ENCODE assay signal across 20 cellular contexts in the genomic region with DNA sequence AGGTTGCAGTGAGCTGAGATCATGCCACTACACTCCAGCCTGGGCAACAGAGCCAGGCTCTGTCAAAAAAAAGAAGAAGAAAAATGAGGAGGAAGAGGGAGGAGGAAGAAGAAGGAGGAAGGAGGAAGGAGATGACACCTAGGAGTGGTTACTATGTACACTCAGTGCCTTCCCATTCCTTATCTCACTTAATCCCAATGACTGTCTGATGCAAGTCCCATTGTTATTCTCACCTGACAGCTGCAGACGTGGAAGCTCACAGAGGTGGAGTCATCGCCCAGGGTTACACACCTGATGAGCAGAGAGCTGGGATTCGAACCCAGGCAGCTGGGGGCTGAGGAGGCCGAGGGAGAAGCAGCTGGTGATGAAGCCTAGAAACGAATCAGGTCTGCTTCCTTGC.
"Had no signal": no experiment of that assay in that cellular context is flagged by ENCODE, and none has a peak within 500 bp of the region (broad histone marks: within the 10 kb centered on the region; RNA-seq: fewer than 3 reads in every experiment).

No MANE protein-coding gene starts in this region.

- H3K27me3 ChIP-seq: ascending aorta, ovary, sigmoid colon had no signal

- H3K4me3 ChIP-seq: ascending aorta, gastroesophageal sphincter, heart right ventricle, lung, ovary, sigmoid colon, spleen, suprapubic skin had no signal

- H3K4me1 Mint-ChIP-seq: activated naive CD8-positive, alpha-beta T cell treated with anti-CD3 and anti-CD28 coated beads, Interleukin-2, amount 50 U/mL, for 24 hours; naive B cell had no signal

- H3K4me3 Mint-ChIP-seq: activated naive CD8-positive, alpha-beta T cell treated with anti-CD3 and anti-CD28 coated beads, Interleukin-2, amount 50 U/mL, for 24 hours; activated T-helper 1 cell treated with anti-CD3 and anti-CD28 coated beads, Interleukin-12 subunit alpha, Interleukin-12 subunit beta, Interleukin-2, Interleukin-4 antibody, amounts not matched to agents 30 ng/mL and 10 ng/mL and 1 ng/mL, durations not matched to agents 14 hours and 24 hours and 36 hours; effector memory CD8-positive, alpha-beta T cell; naive B cell; stimulated activated naive CD8-positive, alpha-beta T cell treated with anti-CD3 and anti-CD28 coated beads, Interleukin-15, Interleukin-2, amounts not matched to agents 100 ng/mL and 50 ng/mL, for 24 hours had no signal

- H3K4me1 ChIP-seq: ascending aorta, gastroesophageal sphincter, sigmoid colon, suprapubic skin had no signal

- H3K9me3 ChIP-seq: ascending aorta, suprapubic skin had no signal

- DNase-seq: activated CD4-positive, alpha-beta T cell treated with anti-CD3 and anti-CD28 coated beads, Interleukin-2, amount 50 U/mL, for 1 hour; activated CD4-positive, CD25-positive, alpha-beta regulatory T cell; activated CD8-positive, alpha-beta memory T cell treated with anti-CD3 and anti-CD28 coated beads for 24 hours; activated naive CD4-positive, alpha-beta T cell; activated naive CD8-positive, alpha-beta T cell treated with anti-CD3 and anti-CD28 coated beads, Interleukin-2, amount 50 U/mL, for 24 hours; dermis blood vessel endothelial cell; effector memory CD8-positive, alpha-beta T cell; heart right ventricle; left colon; naive B cell; ovary; sigmoid colon; spleen; trophoblast cell had no signal

- H3K36me3 ChIP-seq: ascending aorta, gastroesophageal sphincter, heart right ventricle, ovary, sigmoid colon, spleen, suprapubic skin had no signal

- H3K27ac Mint-ChIP-seq: activated naive CD8-positive, alpha-beta T cell treated with anti-CD3 and anti-CD28 coated beads, Interleukin-2, amount 50 U/mL, for 24 hours; activated T-helper 1 cell treated with anti-CD3 and anti-CD28 coated beads, Interleukin-12 subunit alpha, Interleukin-12 subunit beta, Interleukin-2, Interleukin-4 antibody, amounts not matched to agents 30 ng/mL and 10 ng/mL and 1 ng/mL, durations not matched to agents 14 hours and 24 hours and 36 hours; effector memory CD8-positive, alpha-beta T cell; naive B cell; stimulated activated naive CD8-positive, alpha-beta T cell treated with anti-CD3 and anti-CD28 coated beads, Interleukin-15, Interleukin-2, amounts not matched to agents 100 ng/mL and 50 ng/mL, for 24 hours had no signal

- H3K9me3 Mint-ChIP-seq: activated naive CD8-positive, alpha-beta T cell treated with anti-CD3 and anti-CD28 coated beads, Interleukin-2, amount 50 U/mL, for 24 hours; activated T-helper 1 cell treated with anti-CD3 and anti-CD28 coated beads, Interleukin-12 subunit alpha, Interleukin-12 subunit beta, Interleukin-2, Interleukin-4 antibody, amounts not matched to agents 30 ng/mL and 10 ng/mL and 1 ng/mL, durations not matched to agents 14 hours and 24 hours and 36 hours; effector memory CD8-positive, alpha-beta T cell; stimulated activated naive CD8-positive, alpha-beta T cell treated with anti-CD3 and anti-CD28 coated beads, Interleukin-15, Interleukin-2, amounts not matched to agents 100 ng/mL and 50 ng/mL, for 24 hours had no signal

- ATAC-seq: activated naive CD8-positive, alpha-beta T cell treated with anti-CD3 and anti-CD28 coated beads, Interleukin-2, amount 50 U/mL, for 24 hours; effector memory CD8-positive, alpha-beta T cell; gastroesophageal sphincter; left colon had no signal

- H3K27ac ChIP-seq: ascending aorta, gastroesophageal sphincter, ovary, sigmoid colon, suprapubic skin had no signal
